In genomic region chr1:23539698-23540266, GRCh38 we compare ENCODE assay signal across 1 cellular context.
A peak's percentile ranks its signal among the peaks of the same experiment; 100 is the strongest.
TF ChIP-seq lines count a peak whose summit lies in the region.

No MANE protein-coding gene starts in this region.

TF ChIP-seq in GM12878, 131 proteins besides CTCF, POLR2A, EP300 and RAD21 (continued from another document and continues in another):
- peak; percentile 36 for TF ChIP-seq E2F8 (IDR thresholded peaks at IDR 0.05; ENCODE audit: low read depth, partially characterized antibody)
- no peak for TF ChIP-seq GABPA (IDR thresholded peaks at IDR 0.05; ENCODE audit: low read depth)
- no peak for TF ChIP-seq ZNF24 (IDR thresholded peaks at IDR 0.05)
- TF ChIP-seq, protein P1, sequence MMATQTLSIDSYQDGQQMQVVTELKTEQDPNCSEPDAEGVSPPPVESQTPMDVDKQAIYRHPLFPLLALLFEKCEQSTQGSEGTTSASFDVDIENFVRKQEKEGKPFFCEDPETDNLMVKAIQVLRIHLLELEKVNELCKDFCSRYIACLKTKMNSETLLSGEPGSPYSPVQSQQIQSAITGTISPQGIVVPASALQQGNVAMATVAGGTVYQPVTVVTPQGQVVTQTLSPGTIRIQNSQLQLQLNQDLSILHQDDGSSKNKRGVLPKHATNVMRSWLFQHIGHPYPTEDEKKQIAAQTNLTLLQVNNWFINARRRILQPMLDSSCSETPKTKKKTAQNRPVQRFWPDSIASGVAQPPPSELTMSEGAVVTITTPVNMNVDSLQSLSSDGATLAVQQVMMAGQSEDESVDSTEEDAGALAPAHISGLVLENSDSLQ (IDR thresholded peaks at IDR 0.05), result peak; percentile 51; the same call in 1 of the 2 replicates
- peak; percentile 55 to 73; a peak in 3 of 4 replicates for TF ChIP-seq BHLHE40 (IDR thresholded peaks at IDR 0.05; ENCODE audit: borderline replicate concordance in 1 of 2, low read depth in 2 of 2, low read length in 1 of 2)
- TF ChIP-seq CBFB (IDR thresholded peaks at IDR 0.05; ENCODE audit: low read depth), result no peak
- no peak for TF ChIP-seq STAT3 (IDR thresholded peaks at IDR 0.05; ENCODE audit: low read depth, low read length)
- no peak for TF ChIP-seq JUND (IDR thresholded peaks at IDR 0.05; ENCODE audit: low read depth, low read length)
- TF ChIP-seq CBX3 (IDR thresholded peaks at IDR 0.05; ENCODE audit: borderline replicate concordance, low read depth), result no peak
- peak; percentile 24; the same call in 1 of the 2 replicates for TF ChIP-seq RUNX3 (IDR thresholded peaks at IDR 0.05; ENCODE audit: low read length)
- no peak for TF ChIP-seq RAD51 (IDR thresholded peaks at IDR 0.05)
- no peak for TF ChIP-seq CEBPZ (IDR thresholded peaks at IDR 0.05; ENCODE audit: low read depth, low read length)
- TF ChIP-seq FOS (IDR thresholded peaks at IDR 0.05; ENCODE audit: borderline replicate concordance, extremely low read depth, insufficient read length), result no peak
- TF ChIP-seq TCF3 (IDR thresholded peaks at IDR 0.05; ENCODE audit: borderline replicate concordance, insufficient read depth, low read depth, low read length), result no peak
- TF ChIP-seq, protein P2, sequence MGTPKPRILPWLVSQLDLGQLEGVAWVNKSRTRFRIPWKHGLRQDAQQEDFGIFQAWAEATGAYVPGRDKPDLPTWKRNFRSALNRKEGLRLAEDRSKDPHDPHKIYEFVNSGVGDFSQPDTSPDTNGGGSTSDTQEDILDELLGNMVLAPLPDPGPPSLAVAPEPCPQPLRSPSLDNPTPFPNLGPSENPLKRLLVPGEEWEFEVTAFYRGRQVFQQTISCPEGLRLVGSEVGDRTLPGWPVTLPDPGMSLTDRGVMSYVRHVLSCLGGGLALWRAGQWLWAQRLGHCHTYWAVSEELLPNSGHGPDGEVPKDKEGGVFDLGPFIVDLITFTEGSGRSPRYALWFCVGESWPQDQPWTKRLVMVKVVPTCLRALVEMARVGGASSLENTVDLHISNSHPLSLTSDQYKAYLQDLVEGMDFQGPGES (IDR thresholded peaks at IDR 0.05), result no peak
- peak; percentile 62; the same call in 1 of the 2 replicates for TF ChIP-seq RB1 (IDR thresholded peaks at IDR 0.05; ENCODE audit: borderline replicate concordance)
- TF ChIP-seq ATF2 (IDR thresholded peaks at IDR 0.05; ENCODE audit: low read length), result no peak
- TF ChIP-seq WRNIP1 (IDR thresholded peaks at IDR 0.05; ENCODE audit: borderline replicate concordance, low read depth, low read length), result no peak
- TF ChIP-seq, protein P3, sequence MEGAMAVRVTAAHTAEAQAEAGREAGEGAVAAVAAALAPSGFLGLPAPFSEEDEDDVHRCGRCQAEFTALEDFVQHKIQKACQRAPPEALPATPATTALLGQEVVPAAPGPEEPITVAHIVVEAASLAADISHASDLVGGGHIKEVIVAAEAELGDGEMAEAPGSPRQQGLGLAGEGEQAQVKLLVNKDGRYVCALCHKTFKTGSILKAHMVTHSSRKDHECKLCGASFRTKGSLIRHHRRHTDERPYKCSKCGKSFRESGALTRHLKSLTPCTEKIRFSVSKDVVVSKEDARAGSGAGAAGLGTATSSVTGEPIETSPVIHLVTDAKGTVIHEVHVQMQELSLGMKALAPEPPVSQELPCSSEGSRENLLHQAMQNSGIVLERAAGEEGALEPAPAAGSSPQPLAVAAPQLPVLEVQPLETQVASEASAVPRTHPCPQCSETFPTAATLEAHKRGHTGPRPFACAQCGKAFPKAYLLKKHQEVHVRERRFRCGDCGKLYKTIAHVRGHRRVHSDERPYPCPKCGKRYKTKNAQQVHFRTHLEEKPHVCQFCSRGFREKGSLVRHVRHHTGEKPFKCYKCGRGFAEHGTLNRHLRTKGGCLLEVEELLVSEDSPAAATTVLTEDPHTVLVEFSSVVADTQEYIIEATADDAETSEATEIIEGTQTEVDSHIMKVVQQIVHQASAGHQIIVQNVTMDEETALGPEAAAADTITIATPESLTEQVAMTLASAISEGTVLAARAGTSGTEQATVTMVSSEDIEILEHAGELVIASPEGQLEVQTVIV (IDR thresholded peaks at IDR 0.05; ENCODE audit: borderline replicate concordance, partially characterized antibody), result no peak
- no peak for TF ChIP-seq BRCA1 (IDR thresholded peaks at IDR 0.05; ENCODE audit: low read depth, low read length)
- TF ChIP-seq MXI1 (IDR thresholded peaks at IDR 0.05; ENCODE audit: low read depth, low read length), result peak; percentile 58
- 0 out of 2 replicates have a peak, but pooled peaks have one; percentile 50 for TF ChIP-seq EED (IDR thresholded peaks at IDR 0.05; ENCODE audit: low read depth)
- TF ChIP-seq ZZZ3 (IDR thresholded peaks at IDR 0.05; ENCODE audit: control insufficient read depth, insufficient read length, low read depth), result no peak
- TF ChIP-seq POU2F2 (IDR thresholded peaks at IDR 0.05; ENCODE audit: borderline replicate concordance, low read depth, low read length), result no peak; the same call in 2 of the 3 replicates
- no peak for TF ChIP-seq RELA (IDR thresholded peaks at IDR 0.05; ENCODE audit: borderline replicate concordance, partially characterized antibody)
- TF ChIP-seq POLR2AphosphoS5 (IDR thresholded peaks at IDR 0.05; ENCODE audit: low read length), result no peak
- TF ChIP-seq IRF4 (IDR thresholded peaks at IDR 0.05; ENCODE audit: low read depth, low read length), result peak; percentile 72
- peak; percentile 81 for TF ChIP-seq ATF7 (IDR thresholded peaks at IDR 0.05; ENCODE audit: low read depth)
- peak; percentile 59; the same call in 1 of the 2 replicates for TF ChIP-seq TBL1XR1 (IDR thresholded peaks at IDR 0.05; ENCODE audit: low read depth, low read length)
- no peak for TF ChIP-seq CHD1 (IDR thresholded peaks at IDR 0.05; ENCODE audit: low read depth, low read length)
- TF ChIP-seq, protein P4, sequence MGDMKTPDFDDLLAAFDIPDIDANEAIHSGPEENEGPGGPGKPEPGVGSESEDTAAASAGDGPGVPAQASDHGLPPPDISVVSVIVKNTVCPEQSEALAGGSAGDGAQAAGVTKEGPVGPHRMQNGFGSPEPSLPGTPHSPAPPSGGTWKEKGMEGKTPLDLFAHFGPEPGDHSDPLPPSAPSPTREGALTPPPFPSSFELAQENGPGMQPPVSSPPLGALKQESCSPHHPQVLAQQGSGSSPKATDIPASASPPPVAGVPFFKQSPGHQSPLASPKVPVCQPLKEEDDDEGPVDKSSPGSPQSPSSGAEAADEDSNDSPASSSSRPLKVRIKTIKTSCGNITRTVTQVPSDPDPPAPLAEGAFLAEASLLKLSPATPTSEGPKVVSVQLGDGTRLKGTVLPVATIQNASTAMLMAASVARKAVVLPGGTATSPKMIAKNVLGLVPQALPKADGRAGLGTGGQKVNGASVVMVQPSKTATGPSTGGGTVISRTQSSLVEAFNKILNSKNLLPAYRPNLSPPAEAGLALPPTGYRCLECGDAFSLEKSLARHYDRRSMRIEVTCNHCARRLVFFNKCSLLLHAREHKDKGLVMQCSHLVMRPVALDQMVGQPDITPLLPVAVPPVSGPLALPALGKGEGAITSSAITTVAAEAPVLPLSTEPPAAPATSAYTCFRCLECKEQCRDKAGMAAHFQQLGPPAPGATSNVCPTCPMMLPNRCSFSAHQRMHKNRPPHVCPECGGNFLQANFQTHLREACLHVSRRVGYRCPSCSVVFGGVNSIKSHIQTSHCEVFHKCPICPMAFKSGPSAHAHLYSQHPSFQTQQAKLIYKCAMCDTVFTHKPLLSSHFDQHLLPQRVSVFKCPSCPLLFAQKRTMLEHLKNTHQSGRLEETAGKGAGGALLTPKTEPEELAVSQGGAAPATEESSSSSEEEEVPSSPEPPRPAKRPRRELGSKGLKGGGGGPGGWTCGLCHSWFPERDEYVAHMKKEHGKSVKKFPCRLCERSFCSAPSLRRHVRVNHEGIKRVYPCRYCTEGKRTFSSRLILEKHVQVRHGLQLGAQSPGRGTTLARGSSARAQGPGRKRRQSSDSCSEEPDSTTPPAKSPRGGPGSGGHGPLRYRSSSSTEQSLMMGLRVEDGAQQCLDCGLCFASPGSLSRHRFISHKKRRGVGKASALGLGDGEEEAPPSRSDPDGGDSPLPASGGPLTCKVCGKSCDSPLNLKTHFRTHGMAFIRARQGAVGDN (IDR thresholded peaks at IDR 0.05), result no peak
- 0 out of 2 replicates have a peak, but pooled peaks have one; percentile 7 for TF ChIP-seq HDGF (IDR thresholded peaks at IDR 0.05)
- TF ChIP-seq, protein P5, sequence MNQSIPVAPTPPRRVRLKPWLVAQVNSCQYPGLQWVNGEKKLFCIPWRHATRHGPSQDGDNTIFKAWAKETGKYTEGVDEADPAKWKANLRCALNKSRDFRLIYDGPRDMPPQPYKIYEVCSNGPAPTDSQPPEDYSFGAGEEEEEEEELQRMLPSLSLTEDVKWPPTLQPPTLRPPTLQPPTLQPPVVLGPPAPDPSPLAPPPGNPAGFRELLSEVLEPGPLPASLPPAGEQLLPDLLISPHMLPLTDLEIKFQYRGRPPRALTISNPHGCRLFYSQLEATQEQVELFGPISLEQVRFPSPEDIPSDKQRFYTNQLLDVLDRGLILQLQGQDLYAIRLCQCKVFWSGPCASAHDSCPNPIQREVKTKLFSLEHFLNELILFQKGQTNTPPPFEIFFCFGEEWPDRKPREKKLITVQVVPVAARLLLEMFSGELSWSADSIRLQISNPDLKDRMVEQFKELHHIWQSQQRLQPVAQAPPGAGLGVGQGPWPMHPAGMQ (IDR thresholded peaks at IDR 0.05; ENCODE audit: borderline replicate concordance), result no peak
- TF ChIP-seq RCOR1 (conservative IDR thresholded peaks at IDR 0.05; ENCODE audit: low read depth, low read length), result peak; percentile 82; the same call in 1 of the 2 replicates
- no peak for TF ChIP-seq SP1 (IDR thresholded peaks at IDR 0.05; ENCODE audit: low read depth, low read length)
- peak; percentile 90 to 91 for TF ChIP-seq SRF (IDR thresholded peaks at IDR 0.05; ENCODE audit: low read depth in 2 of 2, low read length in 2 of 2)
- TF ChIP-seq YBX1 (IDR thresholded peaks at IDR 0.05), result no peak
- TF ChIP-seq POLR2AphosphoS2 (IDR thresholded peaks at IDR 0.05; ENCODE audit: low read depth, low read length), result no peak
- TF ChIP-seq ZNF217 (IDR thresholded peaks at IDR 0.05), result no peak
- TF ChIP-seq ASH2L (IDR thresholded peaks at IDR 0.05; ENCODE audit: borderline replicate concordance, low read depth), result no peak
- TF ChIP-seq BCL3 (IDR thresholded peaks at IDR 0.05; ENCODE audit: borderline replicate concordance, insufficient read depth, low read depth, low read length, poor library complexity, severe bottlenecking), result no peak
